ENCODE assay signal across 8 cellular contexts in genomic region chr1:59020151-59020997, GRCh38.
DNase-seq lines count a peak whose midpoint lies in the region; ATAC-seq and TF ChIP-seq lines count a peak whose summit lies in the region.

No MANE protein-coding gene starts in this region.

- peak; percentile 58 for DNase-seq in SKM-1 treated with dmso at 0.1 percent for 144 hours (lab: John Stamatoyannopoulos, UW; ENCODE audit: unreplicated experiment)
- DNase-seq in SKM-1 (lab: John Stamatoyannopoulos, UW; ENCODE audit: unreplicated experiment) = no peak
- peak; percentile 20 to 49 for DNase-seq in PC-9
- peak; percentile 76 for DNase-seq in activated effector memory CD4-positive, alpha-beta T cell treated with anti-CD3 and anti-CD28 coated beads, Interleukin-2, amount 50 U/mL, for 16 hours
- DNase-seq in heart left ventricle = peak in 4 of 5 donors; percentile 62 to 66 (median 64)
- DNase-seq in smooth muscle cell (lab: John Stamatoyannopoulos, UW; ENCODE audit: unreplicated experiment) = no peak
- no peak for DNase-seq in NCI-H748 (lab: John Stamatoyannopoulos, UW; ENCODE audit: unreplicated experiment)

- H3K4me3 ChIP-seq in PC-9 (no peak overlapping the region), heart left ventricle (peak overlapping the region in 9 of 12 donors; percentile 16 to 46 (median 34)), smooth muscle cell (peak overlapping the region; percentile 35)

- H3K27me3 ChIP-seq in PC-9 (ENCODE audit: insufficient read depth, low read depth) (no peaks in the 10 kb centered on the region), heart left ventricle (no peaks in the 10 kb centered on the region), smooth muscle cell (ENCODE audit: low read depth) (no peaks in the 10 kb centered on the region)

- H3K27ac ChIP-seq in PC-9 (no peak overlapping the region), heart left ventricle (peak overlapping the region; percentile 26 to 89 (median 78)), smooth muscle cell (ENCODE audit: low read depth) (peak overlapping the region; percentile 62)

- H2AFZ ChIP-seq in PC-9 = no peak overlapping the region
- H2AFZ ChIP-seq in smooth muscle cell (ENCODE audit: low read depth) = peak overlapping the region; percentile 95

- WGBS in heart left ventricle, 4 donors = 47 to 51% (median 50%) methylated on average over 2 of the region's 2 CpGs
- WGBS in smooth muscle cell (ENCODE audit: low lambda C conversion rate) = 48% methylated on average over 2 of the region's 2 CpGs

- peak overlapping the region; percentile 48 for H3K4me2 ChIP-seq in PC-9
- H3K4me2 ChIP-seq in smooth muscle cell = peak overlapping the region; percentile 82

- H3K4me1 ChIP-seq in PC-9 (replicated peaks; ENCODE audit: insufficient read depth) (peaks cover 22% of the 10 kb centered on the region), heart left ventricle (peaks cover 0 to 54% (median 22%) of the 10 kb centered on the region in 12 donors), smooth muscle cell (ENCODE audit: low read depth) (peaks cover 6% of the 10 kb centered on the region)

- TF ChIP-seq CTCF in PC-9 (conservative IDR thresholded peaks at IDR 0.05) (no peak), heart left ventricle (IDR thresholded peaks at IDR 0.05) (no peak), smooth muscle cell (IDR thresholded peaks at IDR 0.05; ENCODE audit: borderline replicate concordance, insufficient read depth, poor library complexity, severe bottlenecking) (no peak)

- H4K20me1 ChIP-seq in PC-9 (ENCODE audit: insufficient read depth) (no peaks in the 10 kb centered on the region), smooth muscle cell (ENCODE audit: low read depth) (no peaks in the 10 kb centered on the region)

- CTCF ChIA-PET in PC-9 (lab: Charles Lee) = no interaction called here

- TF ChIP-seq POLR2A in heart left ventricle (IDR thresholded peaks at IDR 0.05) = no peak

- BruUV-seq in PC-9 (replicated peaks; lab: Mats Ljungman, UMichigan) = no TSS peak

- intact Hi-C loops in PC-9 (cut with micrococcal nuclease; ENCODE audit: unreplicated experiment) (loop anchor here (10.0 kb wide), 2 partner anchors 116 to 206 kb away; no protein-coding TSS in a partner anchor), heart left ventricle (cut with DNase I) (loop anchor here in 1 of 10 donors (10.0 kb wide), 1 partner anchor 236 kb away; the partner anchor contains the start of gene JUN)

- POLR2A ChIA-PET in PC-9 (lab: Charles Lee; ENCODE audit: unreplicated experiment) = interaction anchor here (0.7 kb wide), 2 partner anchors 119 to 236 kb away, joined by 3 read pairs; no protein-coding TSS in a partner anchor

- H3K9ac ChIP-seq in smooth muscle cell (ENCODE audit: low read depth) = no peak overlapping the region

- no peaks in the 10 kb centered on the region for H3K9me2 ChIP-seq in PC-9 (ENCODE audit: insufficient read depth)

- H3F3A ChIP-seq in PC-9 (ENCODE audit: insufficient read depth, low read depth) (no peaks in the 10 kb centered on the region), smooth muscle cell (ENCODE audit: low read depth) (peaks cover 6% of the 10 kb centered on the region)

- H3K9me3 ChIP-seq in PC-9 (ENCODE audit: insufficient read depth, low read depth) (no peaks in the 10 kb centered on the region), heart left ventricle (peaks cover 0 to 8% (median 0%) of the 10 kb centered on the region in 12 donors), smooth muscle cell (replicated peaks; ENCODE audit: low read depth) (no peaks in the 10 kb centered on the region)

- H3K79me2 ChIP-seq in PC-9 (ENCODE audit: low read depth) (no peaks in the 10 kb centered on the region), smooth muscle cell (ENCODE audit: low read depth) (no peaks in the 10 kb centered on the region)

- peak; percentile 98 for ATAC-seq in HG03060 (IDR thresholded peaks at IDR 0.05; ENCODE audit: low read depth, unreplicated experiment)
- peak; percentile 22 to 80 (median 70) for ATAC-seq in heart left ventricle

- no peaks in the 10 kb centered on the region for H3K36me3 ChIP-seq in PC-9 (ENCODE audit: low read depth)
- no peaks in the 10 kb centered on the region for H3K36me3 ChIP-seq in heart left ventricle
- no peaks in the 10 kb centered on the region for H3K36me3 ChIP-seq in smooth muscle cell (ENCODE audit: low read depth)

Comparison
In these comparisons a context has a peak if more than half of its experiments do, and no peak if none do; other contexts are left out.
1. DNase-seq: peak in SKM-1 treated with dmso at 0.1 percent for 144 hours (single experiment), PC-9 (2 of 2), activated effector memory CD4-positive, alpha-beta T cell treated with anti-CD3 and anti-CD28 coated beads, Interleukin-2, amount 50 U/mL, for 16 hours (single experiment) and heart left ventricle (4 of 5); none in SKM-1 (single experiment), smooth muscle cell (single experiment) and NCI-H748 (single experiment).